Comparison of ENCODE assay signal across 1 cellular context in the genomic region with DNA sequence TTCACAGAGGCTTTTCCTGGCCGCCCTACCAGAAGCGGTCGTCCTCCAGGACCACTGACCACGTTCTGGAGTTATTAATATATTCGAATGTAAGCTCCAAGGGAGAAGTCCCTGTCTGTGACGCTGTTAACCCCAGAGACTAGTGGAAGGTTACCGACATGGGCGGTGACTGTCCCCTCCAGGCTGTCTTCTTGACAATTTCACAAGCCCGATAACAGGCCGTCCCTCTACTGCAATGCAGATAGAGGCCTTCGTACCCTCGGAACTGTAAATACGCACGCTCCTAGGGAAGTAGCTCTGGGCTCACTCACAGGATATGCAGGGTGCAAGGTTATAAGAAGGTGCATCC.
TF ChIP-seq lines count a peak whose summit lies in the region.

No MANE protein-coding gene starts in this region.

TF ChIP-seq in HepG2, 621 proteins besides CTCF, POLR2A, EP300 and RAD21 (continued from another document):
- TF ChIP-seq ZNF839 (CRISPR knock-in tag; IDR thresholded peaks at IDR 0.05; ENCODE audit: borderline replicate concordance): no peak
- TF ChIP-seq, protein P1, sequence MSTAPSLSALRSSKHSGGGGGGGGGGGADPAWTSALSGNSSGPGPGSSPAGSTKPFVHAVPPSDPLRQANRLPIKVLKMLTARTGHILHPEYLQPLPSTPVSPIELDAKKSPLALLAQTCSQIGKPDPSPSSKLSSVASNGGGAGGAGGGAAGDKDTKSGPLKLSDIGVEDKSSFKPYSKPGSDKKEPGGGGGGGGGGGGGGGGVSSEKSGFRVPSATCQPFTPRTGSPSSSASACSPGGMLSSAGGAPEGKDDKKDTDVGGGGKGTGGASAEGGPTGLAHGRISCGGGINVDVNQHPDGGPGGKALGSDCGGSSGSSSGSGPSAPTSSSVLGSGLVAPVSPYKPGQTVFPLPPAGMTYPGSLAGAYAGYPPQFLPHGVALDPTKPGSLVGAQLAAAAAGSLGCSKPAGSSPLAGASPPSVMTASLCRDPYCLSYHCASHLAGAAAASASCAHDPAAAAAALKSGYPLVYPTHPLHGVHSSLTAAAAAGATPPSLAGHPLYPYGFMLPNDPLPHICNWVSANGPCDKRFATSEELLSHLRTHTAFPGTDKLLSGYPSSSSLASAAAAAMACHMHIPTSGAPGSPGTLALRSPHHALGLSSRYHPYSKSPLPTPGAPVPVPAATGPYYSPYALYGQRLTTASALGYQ (CRISPR knock-in tag; IDR thresholded peaks at IDR 0.05): peak; percentile 58; the same call in 1 of the 2 replicates
- no peak for TF ChIP-seq TMF1 (CRISPR knock-in tag; IDR thresholded peaks at IDR 0.05; ENCODE audit: low read depth)
- TF ChIP-seq, protein P2, sequence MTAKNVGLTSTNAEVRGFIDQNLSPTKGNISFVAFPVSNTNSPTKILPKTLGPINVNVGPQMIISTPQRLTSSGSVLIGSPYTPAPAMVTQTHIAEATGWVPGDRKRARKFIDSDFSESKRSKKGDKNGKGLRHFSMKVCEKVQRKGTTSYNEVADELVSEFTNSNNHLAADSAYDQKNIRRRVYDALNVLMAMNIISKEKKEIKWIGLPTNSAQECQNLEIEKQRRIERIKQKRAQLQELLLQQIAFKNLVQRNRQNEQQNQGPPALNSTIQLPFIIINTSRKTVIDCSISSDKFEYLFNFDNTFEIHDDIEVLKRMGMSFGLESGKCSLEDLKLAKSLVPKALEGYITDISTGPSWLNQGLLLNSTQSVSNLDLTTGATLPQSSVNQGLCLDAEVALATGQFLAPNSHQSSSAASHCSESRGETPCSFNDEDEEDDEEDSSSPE (CRISPR knock-in tag; IDR thresholded peaks at IDR 0.05): no peak
- no peak for TF ChIP-seq JDP2 (CRISPR knock-in tag; IDR thresholded peaks at IDR 0.05; ENCODE audit: borderline replicate concordance)
- no peak for TF ChIP-seq HOXD1 (CRISPR knock-in tag; IDR thresholded peaks at IDR 0.05)
- peak; percentile 47; the same call in 1 of the 2 replicates for TF ChIP-seq ZNF331 (CRISPR knock-in tag; IDR thresholded peaks at IDR 0.05)
- no peak; the same call in 1 of the 2 replicates for TF ChIP-seq AHR (CRISPR knock-in tag; IDR thresholded peaks at IDR 0.05)
- TF ChIP-seq ZNF768 (CRISPR knock-in tag; IDR thresholded peaks at IDR 0.05): no peak
- peak; percentile 36; the same call in 1 of the 3 replicates for TF ChIP-seq MXI1 (IDR thresholded peaks at IDR 0.05; ENCODE audit: borderline replicate concordance, low read depth, low read length)
- peak; percentile 83 for TF ChIP-seq ZFX (CRISPR knock-in tag; IDR thresholded peaks at IDR 0.05; ENCODE audit: low read depth)
- TF ChIP-seq SAP130 (CRISPR knock-in tag; IDR thresholded peaks at IDR 0.05; ENCODE audit: low read depth): peak; percentile 62
- no peak for TF ChIP-seq ZNF7 (CRISPR knock-in tag; IDR thresholded peaks at IDR 0.05)
- TF ChIP-seq BRCA1 (CRISPR knock-in tag; IDR thresholded peaks at IDR 0.05): 0 out of 2 replicates have a peak, but pooled peaks have one; percentile 7
- no peak for TF ChIP-seq JUN (CRISPR knock-in tag; IDR thresholded peaks at IDR 0.05)
- no peak for TF ChIP-seq NR2F6 (IDR thresholded peaks at IDR 0.05)
- TF ChIP-seq NR2F6 (CRISPR knock-in tag; IDR thresholded peaks at IDR 0.05): peak; percentile 29; the same call in 1 of the 2 replicates
- 0 out of 2 replicates have a peak, but pooled peaks have one; percentile 9 for TF ChIP-seq BCL6 (CRISPR knock-in tag; IDR thresholded peaks at IDR 0.05)
- TF ChIP-seq MEF2D (CRISPR knock-in tag; IDR thresholded peaks at IDR 0.05): 0 out of 2 replicates have a peak, but pooled peaks have one; percentile 33
- TF ChIP-seq ARNT (IDR thresholded peaks at IDR 0.05): no peak
- TF ChIP-seq, protein P3, sequence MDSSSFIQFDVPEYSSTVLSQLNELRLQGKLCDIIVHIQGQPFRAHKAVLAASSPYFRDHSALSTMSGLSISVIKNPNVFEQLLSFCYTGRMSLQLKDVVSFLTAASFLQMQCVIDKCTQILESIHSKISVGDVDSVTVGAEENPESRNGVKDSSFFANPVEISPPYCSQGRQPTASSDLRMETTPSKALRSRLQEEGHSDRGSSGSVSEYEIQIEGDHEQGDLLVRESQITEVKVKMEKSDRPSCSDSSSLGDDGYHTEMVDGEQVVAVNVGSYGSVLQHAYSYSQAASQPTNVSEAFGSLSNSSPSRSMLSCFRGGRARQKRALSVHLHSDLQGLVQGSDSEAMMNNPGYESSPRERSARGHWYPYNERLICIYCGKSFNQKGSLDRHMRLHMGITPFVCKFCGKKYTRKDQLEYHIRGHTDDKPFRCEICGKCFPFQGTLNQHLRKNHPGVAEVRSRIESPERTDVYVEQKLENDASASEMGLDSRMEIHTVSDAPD (CRISPR knock-in tag; IDR thresholded peaks at IDR 0.05): no peak
- no peak for TF ChIP-seq TOPORS (CRISPR knock-in tag; IDR thresholded peaks at IDR 0.05)
- TF ChIP-seq ZNF644 (CRISPR knock-in tag; IDR thresholded peaks at IDR 0.05; ENCODE audit: low read depth): 0 out of 2 replicates have a peak, but pooled peaks have one; percentile 11
- TF ChIP-seq FOXK1 (CRISPR knock-in tag; IDR thresholded peaks at IDR 0.05; ENCODE audit: borderline replicate concordance, low read depth): peak; percentile 59; the same call in 1 of the 2 replicates
- TF ChIP-seq KDM2A (CRISPR knock-in tag; IDR thresholded peaks at IDR 0.05; ENCODE audit: borderline replicate concordance, low read depth): peak; percentile 62; the same call in 1 of the 2 replicates
